8 cellular contexts compared by ENCODE assay signal in the genomic region with DNA sequence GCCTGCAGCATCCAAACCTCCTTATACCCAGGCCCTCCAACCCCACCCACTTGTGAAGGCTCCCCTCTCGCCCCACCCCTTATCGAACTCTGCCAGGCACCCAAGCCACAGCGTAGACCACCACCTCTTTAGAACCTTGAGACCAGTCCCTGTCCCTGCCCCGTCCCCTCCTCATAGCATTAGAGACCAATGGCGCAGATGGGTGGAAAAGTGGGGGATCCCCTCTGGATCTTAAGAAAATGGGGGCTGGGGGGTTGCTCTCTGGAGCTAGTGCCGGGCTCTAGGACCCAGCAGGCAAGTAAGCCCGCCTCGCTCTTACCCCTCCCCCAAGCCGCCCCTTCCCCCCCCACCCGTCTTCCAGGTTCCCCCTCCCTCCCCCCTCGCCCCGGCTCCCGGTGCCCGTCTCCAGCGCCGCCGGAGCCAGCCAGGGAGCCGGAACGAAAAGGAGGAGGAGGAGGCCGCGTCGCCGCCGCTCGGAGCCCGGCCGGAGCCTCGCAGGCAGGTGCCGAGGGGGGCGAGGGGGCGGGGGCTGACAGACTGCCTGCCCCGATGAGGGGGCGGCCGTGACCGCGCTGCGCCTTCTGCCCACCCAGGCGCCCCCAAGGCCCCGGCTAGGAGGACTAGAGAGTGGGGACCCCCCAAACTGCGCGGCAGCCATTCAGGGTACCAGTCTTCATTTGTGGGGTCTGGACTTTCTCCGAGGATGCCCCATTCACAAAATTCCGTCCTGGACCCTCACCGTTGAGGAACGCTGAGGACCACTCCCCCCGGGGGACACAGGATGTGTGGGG. TPM values are rescaled to one million over a fixed set of nuclear protein-coding genes. Genes with fewer than 3 reads are reported as not detected.
DNase-seq lines count a peak whose midpoint lies in the region; ATAC-seq and TF ChIP-seq lines count a peak whose summit lies in the region.

A gene with protein sequence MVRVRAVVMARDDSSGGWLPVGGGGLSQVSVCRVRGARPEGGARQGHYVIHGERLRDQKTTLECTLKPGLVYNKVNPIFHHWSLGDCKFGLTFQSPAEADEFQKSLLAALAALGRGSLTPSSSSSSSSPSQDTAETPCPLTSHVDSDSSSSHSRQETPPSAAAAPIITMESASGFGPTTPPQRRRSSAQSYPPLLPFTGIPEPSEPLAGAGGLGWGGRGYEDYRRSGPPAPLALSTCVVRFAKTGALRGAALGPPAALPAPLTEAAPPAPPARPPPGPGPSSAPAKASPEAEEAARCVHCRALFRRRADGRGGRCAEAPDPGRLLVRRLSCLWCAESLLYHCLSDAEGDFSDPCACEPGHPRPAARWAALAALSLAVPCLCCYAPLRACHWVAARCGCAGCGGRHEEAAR (plus strand): TSS at position 388 of the 791 bp plus-strand sequence. CDS start 1,606 bp downstream, outside the sequence.

- H3K27me3 ChIP-seq in CD4-positive, CD25-positive, alpha-beta regulatory T cell (ENCODE audit: control insufficient read depth, insufficient read depth, low read length) = peaks cover 4% of the 10 kb centered on the region
- no peaks in the 10 kb centered on the region for H3K27me3 ChIP-seq in esophagus (ENCODE audit: control insufficient read depth in 1 of 2, insufficient read depth in 2 of 2, low read length in 2 of 2)

- H3K4me3 ChIP-seq in CD4-positive, CD25-positive, alpha-beta regulatory T cell (ENCODE audit: low read depth, low read length) = peak within 1 kb of the TSS; percentile 55
- H3K4me3 ChIP-seq in esophagus (ENCODE audit: low read depth in 1 of 2, low read length in 2 of 2) = peak within 1 kb of the TSS; percentile 48 to 50

- peaks cover 44% of the 10 kb centered on the region for H3K27me3 Mint-ChIP-seq in CD4-positive, CD25-positive, alpha-beta regulatory T cell
- H3K27me3 Mint-ChIP-seq in naive B cell = peaks cover 27 to 53% (median 34%) of the 10 kb centered on the region in 3 donors

- H3K4me1 Mint-ChIP-seq in CD4-positive, CD25-positive, alpha-beta regulatory T cell = peaks cover under 1 to 23% (median 7%) of the 10 kb centered on the region in 4 donors
- H3K4me1 Mint-ChIP-seq in naive B cell = peaks cover 13 to 25% (median 14%) of the 10 kb centered on the region in 3 donors

- 1 to 3% methylated on average over 15 to 45 of the region's 46 CpGs for WGBS in esophagus, 2 donors

- peaks cover 0 to 1% (median 0%) of the 10 kb centered on the region in 7 donors for H3K9me3 Mint-ChIP-seq in CD4-positive, CD25-positive, alpha-beta regulatory T cell
- H3K9me3 Mint-ChIP-seq in naive B cell = peaks cover 0 to 3% (median 0%) of the 10 kb centered on the region in 7 donors

- H3K36me3 Mint-ChIP-seq in CD4-positive, CD25-positive, alpha-beta regulatory T cell = peaks cover 12% of the 10 kb centered on the region
- peaks cover 0 to 17% of the 10 kb centered on the region in 2 donors for H3K36me3 Mint-ChIP-seq in naive B cell

- peak within 1 kb of the TSS; percentile 89 to 94 (median 92) for H3K4me3 Mint-ChIP-seq in CD4-positive, CD25-positive, alpha-beta regulatory T cell
- peak within 1 kb of the TSS; percentile 82 to 96 (median 92) for H3K4me3 Mint-ChIP-seq in naive B cell

- peak within 1 kb of the TSS; percentile 94 to 95 (median 94) for H3K27ac Mint-ChIP-seq in CD4-positive, CD25-positive, alpha-beta regulatory T cell
- H3K27ac Mint-ChIP-seq in naive B cell = peak within 1 kb of the TSS; percentile 69 to 94 (median 88)

- H3K9me3 ChIP-seq in CD4-positive, CD25-positive, alpha-beta regulatory T cell (ENCODE audit: control insufficient read depth in 2 of 2, low read length in 2 of 2) = no peaks in the 10 kb centered on the region
- H3K9me3 ChIP-seq in esophagus (ENCODE audit: control insufficient read depth in 2 of 2, insufficient read depth in 1 of 2, low read depth in 1 of 2, low read length in 1 of 2) = no peaks in the 10 kb centered on the region

- no peak within 1 kb of the TSS for H3K27ac ChIP-seq in CD4-positive, CD25-positive, alpha-beta regulatory T cell (ENCODE audit: insufficient read depth, low read length, poor library complexity, severe bottlenecking)
- H3K27ac ChIP-seq in esophagus (ENCODE audit: low read depth in 2 of 2, low read length in 1 of 2) = peak within 1 kb of the TSS; percentile 49 to 77

- ATAC-seq in CD4-positive, CD25-positive, alpha-beta regulatory T cell (ENCODE audit: low read depth in 2 of 2) = peak; percentile 49 to 55
- ATAC-seq in HG02678 (IDR thresholded peaks at IDR 0.05; ENCODE audit: unreplicated experiment) = peak; percentile 13
- ATAC-seq in SK-N-SH treated with all-trans-retinoic acid at 6 μM for 48 hours = peak; percentile 72
- ATAC-seq in naive B cell (ENCODE audit: low read depth in 2 of 2) = peak in 1 of 2 donors; percentile 50
- ATAC-seq in GM21528 (IDR thresholded peaks at IDR 0.05; ENCODE audit: low FRiP score, unreplicated experiment) = no peak
- ATAC-seq in HG02981 (IDR thresholded peaks at IDR 0.05; ENCODE audit: unreplicated experiment) = no peak

- peaks cover 39% of the 10 kb centered on the region for H3K4me1 ChIP-seq in CD4-positive, CD25-positive, alpha-beta regulatory T cell (ENCODE audit: control insufficient read depth, insufficient read depth, low read length, poor library complexity, severe bottlenecking)
- H3K4me1 ChIP-seq in esophagus (ENCODE audit: control insufficient read depth in 2 of 2, insufficient read depth in 2 of 2, low read length in 1 of 2) = peaks cover 5 to 13% of the 10 kb centered on the region in 2 donors

- H3K36me3 ChIP-seq in CD4-positive, CD25-positive, alpha-beta regulatory T cell (ENCODE audit: control insufficient read depth, insufficient read depth, low read length) = peaks cover 11% of the 10 kb centered on the region
- H3K36me3 ChIP-seq in esophagus (ENCODE audit: control insufficient read depth in 2 of 2, insufficient read depth in 2 of 2, low read length in 1 of 2) = peaks cover 0 to 5% of the 10 kb centered on the region in 2 donors

- no peak for DNase-seq in CD4-positive, CD25-positive, alpha-beta regulatory T cell
- DNase-seq in naive B cell = no peak
- no peak for DNase-seq in midbrain (lab: John Stamatoyannopoulos, UW)

TF ChIP-seq in SK-N-SH treated with all-trans-retinoic acid at 6 μM for 48 hours, 23 proteins besides CTCF, POLR2A, EP300 and RAD21:
- TF ChIP-seq CSDC2 (CRISPR knock-in tag; IDR thresholded peaks at IDR 0.05) (no peak), ZFP30 (CRISPR knock-in tag; IDR thresholded peaks at IDR 0.05) (no peak), ZNF565 (CRISPR knock-in tag; conservative IDR thresholded peaks at IDR 0.05; ENCODE audit: low read depth) (no peak)
- TF ChIP-seq, protein P1, sequence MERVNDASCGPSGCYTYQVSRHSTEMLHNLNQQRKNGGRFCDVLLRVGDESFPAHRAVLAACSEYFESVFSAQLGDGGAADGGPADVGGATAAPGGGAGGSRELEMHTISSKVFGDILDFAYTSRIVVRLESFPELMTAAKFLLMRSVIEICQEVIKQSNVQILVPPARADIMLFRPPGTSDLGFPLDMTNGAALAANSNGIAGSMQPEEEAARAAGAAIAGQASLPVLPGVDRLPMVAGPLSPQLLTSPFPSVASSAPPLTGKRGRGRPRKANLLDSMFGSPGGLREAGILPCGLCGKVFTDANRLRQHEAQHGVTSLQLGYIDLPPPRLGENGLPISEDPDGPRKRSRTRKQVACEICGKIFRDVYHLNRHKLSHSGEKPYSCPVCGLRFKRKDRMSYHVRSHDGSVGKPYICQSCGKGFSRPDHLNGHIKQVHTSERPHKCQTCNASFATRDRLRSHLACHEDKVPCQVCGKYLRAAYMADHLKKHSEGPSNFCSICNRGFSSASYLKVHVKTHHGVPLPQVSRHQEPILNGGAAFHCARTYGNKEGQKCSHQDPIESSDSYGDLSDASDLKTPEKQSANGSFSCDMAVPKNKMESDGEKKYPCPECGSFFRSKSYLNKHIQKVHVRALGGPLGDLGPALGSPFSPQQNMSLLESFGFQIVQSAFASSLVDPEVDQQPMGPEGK (CRISPR knock-in tag; IDR thresholded peaks at IDR 0.05; ENCODE audit: borderline replicate concordance) = peak; percentile 90; the same call in 1 of the 2 replicates
- TF ChIP-seq, protein P2, sequence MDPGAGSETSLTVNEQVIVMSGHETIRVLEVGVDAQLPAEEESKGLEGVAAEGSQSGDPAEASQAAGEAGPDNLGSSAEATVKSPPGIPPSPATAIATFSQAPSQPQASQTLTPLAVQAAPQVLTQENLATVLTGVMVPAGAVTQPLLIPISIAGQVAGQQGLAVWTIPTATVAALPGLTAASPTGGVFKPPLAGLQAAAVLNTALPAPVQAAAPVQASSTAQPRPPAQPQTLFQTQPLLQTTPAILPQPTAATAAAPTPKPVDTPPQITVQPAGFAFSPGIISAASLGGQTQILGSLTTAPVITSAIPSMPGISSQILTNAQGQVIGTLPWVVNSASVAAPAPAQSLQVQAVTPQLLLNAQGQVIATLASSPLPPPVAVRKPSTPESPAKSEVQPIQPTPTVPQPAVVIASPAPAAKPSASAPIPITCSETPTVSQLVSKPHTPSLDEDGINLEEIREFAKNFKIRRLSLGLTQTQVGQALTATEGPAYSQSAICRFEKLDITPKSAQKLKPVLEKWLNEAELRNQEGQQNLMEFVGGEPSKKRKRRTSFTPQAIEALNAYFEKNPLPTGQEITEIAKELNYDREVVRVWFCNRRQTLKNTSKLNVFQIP (CRISPR knock-in tag; IDR thresholded peaks at IDR 0.05; ENCODE audit: borderline replicate concordance, low read depth) = no peak

RNA-seq across cellular contexts. Expression of the gene that starts here (rescaled TPM):
- total RNA-seq in CD4-positive, CD25-positive, alpha-beta regulatory T cell = 1.3 TPM
- under 1 TPM in 3 of 4 donors, not detected in 1; 0.06 to 0.13 (median 0.07) TPM for polyA plus RNA-seq in CD4-positive, CD25-positive, alpha-beta regulatory T cell
- polyA plus RNA-seq in esophagus = under 1 TPM; 0.24 to 0.37 TPM
- polyA plus RNA-seq in naive B cell (ENCODE audit: low read depth in 6 of 6) = not detected

Comparison
In these comparisons a context has a peak if more than half of its experiments do, and no peak if none do; other contexts are left out.
1. ATAC-seq: peak in CD4-positive, CD25-positive, alpha-beta regulatory T cell (2 of 2), HG02678 (single experiment) and SK-N-SH treated with all-trans-retinoic acid at 6 μM for 48 hours (single experiment); none in GM21528 (single experiment) and HG02981 (single experiment).